ENCODE assay signal across 22 cellular contexts in the genomic region with DNA sequence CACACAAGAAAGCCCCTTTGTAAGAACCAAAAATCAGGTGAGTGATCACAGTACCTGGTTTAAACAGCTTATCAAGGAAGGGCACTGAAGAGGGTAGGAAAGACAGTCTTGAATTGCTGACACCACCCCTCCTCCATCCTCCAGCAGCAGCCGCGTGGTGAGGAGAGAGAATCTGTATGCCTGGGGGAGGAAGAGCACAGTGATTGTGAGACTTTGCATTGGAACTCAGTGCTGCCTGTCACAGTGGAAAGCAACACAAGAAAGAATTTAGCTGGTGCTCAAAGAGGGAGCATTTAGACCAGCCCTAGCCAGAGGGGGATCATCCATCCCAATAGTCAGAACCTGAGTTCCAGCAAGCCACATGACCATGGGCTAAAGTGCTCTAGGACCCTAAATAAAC.
"Had no signal": no experiment of that assay in that cellular context is flagged by ENCODE, and none has a peak within 500 bp of the region (broad histone marks: within the 10 kb centered on the region; RNA-seq: fewer than 3 reads in every experiment).

No MANE protein-coding gene starts in this region.

- H3K36me3 ChIP-seq: esophagus muscularis mucosa, gastroesophageal sphincter, suprapubic skin, thyroid gland had no signal

- H3K27me3 ChIP-seq: dorsolateral prefrontal cortex, esophagus muscularis mucosa, gastroesophageal sphincter, suprapubic skin, thyroid gland had no signal

- H3K4me1 ChIP-seq: esophagus muscularis mucosa, gastroesophageal sphincter, suprapubic skin had no signal

- H3K4me3 ChIP-seq: dorsolateral prefrontal cortex, esophagus muscularis mucosa, gastroesophageal sphincter, lung, suprapubic skin, thyroid gland had no signal

- H3K4me1 Mint-ChIP-seq: immature natural killer cell, naive B cell had no signal

- H3K9me3 ChIP-seq: esophagus muscularis mucosa, gastroesophageal sphincter, suprapubic skin, thyroid gland had no signal

- H3K4me3 Mint-ChIP-seq: immature natural killer cell, naive B cell, nephron progenitor cell, type B pancreatic cell had no signal

- H3K27ac ChIP-seq: dorsolateral prefrontal cortex, epithelial cell of prostate, esophagus muscularis mucosa, gastroesophageal sphincter, suprapubic skin, thyroid gland had no signal

- H3K27ac Mint-ChIP-seq: immature natural killer cell, nephron progenitor cell, type B pancreatic cell had no signal

- H3K36me3 Mint-ChIP-seq: naive B cell, type B pancreatic cell had no signal

- DNase-seq: cortex of kidney; dorsolateral prefrontal cortex; effector CD8-positive, alpha-beta T cell; glutamatergic neuron; immature natural killer cell; kidney; left colon; left ventricle myocardium superior; mesenchymal stem cell; naive B cell; nephron progenitor cell; posterior cingulate gyrus; small intestine; stimulated activated CD4-positive, alpha-beta T cell treated with anti-CD3 and anti-CD28 coated beads, Interleukin-12 subunit alpha, Interleukin-12 subunit beta, amount 100 ng/mL, for 4 hours; stimulated activated naive CD4-positive, alpha-beta T cell treated with Interleukin-2 at 50 U/mL for 16 hours had no signal

- H3K9me3 Mint-ChIP-seq: naive B cell, nephron progenitor cell, type B pancreatic cell had no signal
